1 cellular context compared by ENCODE assay signal in genomic region chr13:113955691-113956090, GRCh38.
TF ChIP-seq lines count a peak whose summit lies in the region.

No MANE protein-coding gene starts in this region.

TF ChIP-seq in GM23338, 12 proteins besides CTCF, POLR2A, EP300 and RAD21 (continued from another document):
- TF ChIP-seq ZNF462 (CRISPR knock-in tag; IDR thresholded peaks at IDR 0.05) (no peak), CREB1 (CRISPR knock-in tag; IDR thresholded peaks at IDR 0.05; ENCODE audit: low read depth) (no peak), JUNB (IDR thresholded peaks at IDR 0.05; ENCODE audit: unreplicated experiment) (no peak), ZNF331 (CRISPR knock-in tag; IDR thresholded peaks at IDR 0.05; ENCODE audit: low read depth) (no peak)
- TF ChIP-seq, protein P1, sequence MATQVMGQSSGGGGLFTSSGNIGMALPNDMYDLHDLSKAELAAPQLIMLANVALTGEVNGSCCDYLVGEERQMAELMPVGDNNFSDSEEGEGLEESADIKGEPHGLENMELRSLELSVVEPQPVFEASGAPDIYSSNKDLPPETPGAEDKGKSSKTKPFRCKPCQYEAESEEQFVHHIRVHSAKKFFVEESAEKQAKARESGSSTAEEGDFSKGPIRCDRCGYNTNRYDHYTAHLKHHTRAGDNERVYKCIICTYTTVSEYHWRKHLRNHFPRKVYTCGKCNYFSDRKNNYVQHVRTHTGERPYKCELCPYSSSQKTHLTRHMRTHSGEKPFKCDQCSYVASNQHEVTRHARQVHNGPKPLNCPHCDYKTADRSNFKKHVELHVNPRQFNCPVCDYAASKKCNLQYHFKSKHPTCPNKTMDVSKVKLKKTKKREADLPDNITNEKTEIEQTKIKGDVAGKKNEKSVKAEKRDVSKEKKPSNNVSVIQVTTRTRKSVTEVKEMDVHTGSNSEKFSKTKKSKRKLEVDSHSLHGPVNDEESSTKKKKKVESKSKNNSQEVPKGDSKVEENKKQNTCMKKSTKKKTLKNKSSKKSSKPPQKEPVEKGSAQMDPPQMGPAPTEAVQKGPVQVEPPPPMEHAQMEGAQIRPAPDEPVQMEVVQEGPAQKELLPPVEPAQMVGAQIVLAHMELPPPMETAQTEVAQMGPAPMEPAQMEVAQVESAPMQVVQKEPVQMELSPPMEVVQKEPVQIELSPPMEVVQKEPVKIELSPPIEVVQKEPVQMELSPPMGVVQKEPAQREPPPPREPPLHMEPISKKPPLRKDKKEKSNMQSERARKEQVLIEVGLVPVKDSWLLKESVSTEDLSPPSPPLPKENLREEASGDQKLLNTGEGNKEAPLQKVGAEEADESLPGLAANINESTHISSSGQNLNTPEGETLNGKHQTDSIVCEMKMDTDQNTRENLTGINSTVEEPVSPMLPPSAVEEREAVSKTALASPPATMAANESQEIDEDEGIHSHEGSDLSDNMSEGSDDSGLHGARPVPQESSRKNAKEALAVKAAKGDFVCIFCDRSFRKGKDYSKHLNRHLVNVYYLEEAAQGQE (IDR thresholded peaks at IDR 0.05; ENCODE audit: unreplicated experiment), result no peak
